ENCODE assay signal across 12 cellular contexts in genomic region chr1:52533710-52534109, GRCh38.
"Had no signal": no experiment of that assay in that cellular context is flagged by ENCODE, and none has a peak within 500 bp of the region (broad histone marks: within the 10 kb centered on the region; RNA-seq: fewer than 3 reads in every experiment).

No MANE protein-coding gene starts in this region.

- H3K4me3 Mint-ChIP-seq: activated CD4-positive, alpha-beta memory T cell treated with anti-CD3 and anti-CD28 coated beads, Interleukin-2, amount 10 ng/mL, durations not matched to agents 7 days and 5 days; activated T-cell treated with anti-CD3 and anti-CD28 coated beads, Interleukin-2, amount 50 U/mL, for 72 hours had no signal

- FAIRE-seq: bronchial epithelial cell, urothelium cell line had no signal

- DNase-seq: activated CD4-positive, alpha-beta memory T cell treated with anti-CD3 and anti-CD28 coated beads, Interleukin-2, amount 10 ng/mL, durations not matched to agents 7 days and 5 days; activated gamma-delta T cell treated with Interleukin-2 at 50 U/mL for 16 hours; activated T-cell treated with anti-CD3 and anti-CD28 coated beads, Interleukin-2, amount 50 U/mL, for 72 hours; dorsolateral prefrontal cortex; hypothalamus; right lobe of liver; spleen; stimulated activated CD4-positive, alpha-beta T cell treated with anti-CD3 and anti-CD28 coated beads, Interleukin-2, amount 100 ng/mL, for 48 hours; stimulated activated CD8-positive, alpha-beta memory T cell treated with anti-CD3 and anti-CD28 coated beads, Interleukin-4, amount 100 ng/mL, for 48 hours; stomach had no signal

- H3K27me3 Mint-ChIP-seq: activated CD4-positive, alpha-beta memory T cell treated with anti-CD3 and anti-CD28 coated beads, Interleukin-2, amount 10 ng/mL, durations not matched to agents 7 days and 5 days had no signal

- ATAC-seq: activated T-cell treated with anti-CD3 and anti-CD28 coated beads, Interleukin-2, amount 50 U/mL, for 72 hours; right lobe of liver had no signal

- H3K9me3 Mint-ChIP-seq: activated T-cell treated with anti-CD3 and anti-CD28 coated beads, Interleukin-2, amount 50 U/mL, for 72 hours had no signal

- H3K27ac Mint-ChIP-seq: activated CD4-positive, alpha-beta memory T cell treated with anti-CD3 and anti-CD28 coated beads, Interleukin-2, amount 10 ng/mL, durations not matched to agents 7 days and 5 days had no signal
